8 cellular contexts compared by ENCODE assay signal in genomic region chr16:57185446-57185944, GRCh38. TPM values are rescaled to one million over a fixed set of nuclear protein-coding genes. Genes with fewer than 3 reads are reported as not detected.
DNase-seq lines count a peak whose midpoint lies in the region; ATAC-seq and TF ChIP-seq lines count a peak whose summit lies in the region.

No MANE protein-coding gene starts in this region.

- H3K9me3 Mint-ChIP-seq in CD4-positive, alpha-beta T cell, result no peaks in the 10 kb centered on the region

- H3K27me3 Mint-ChIP-seq in CD4-positive, alpha-beta T cell, result no peaks in the 10 kb centered on the region

- TF ChIP-seq EP300 in suprapubic skin (IDR thresholded peaks at IDR 0.05), result no peak

- CTCF ChIA-PET in CD4-positive, alpha-beta T cell (lab: Charles Lee), result interaction anchor here (1.0 kb wide), 1 partner anchor 101 kb away, joined by 7 read pairs; no protein-coding TSS in a partner anchor

- peaks cover 48% of the 10 kb centered on the region for H3K4me1 Mint-ChIP-seq in CD4-positive, alpha-beta T cell (ENCODE audit: low read depth)

- POLR2A ChIA-PET in CD4-positive, alpha-beta T cell (lab: Charles Lee), result interaction anchor here (0.6 to 3.5 kb wide), 33 partner anchors 9 to 1443 kb away, joined by 3 to 19 read pairs (median 4); partner anchors contain the start of genes ARL2BP, CCDC102A, CIAPIN1 and COQ9

- H3K27ac Mint-ChIP-seq in CD4-positive, alpha-beta T cell, result peak overlapping the region; percentile 90

- ATAC-seq in CD4-positive, alpha-beta T cell (ENCODE audit: poor library complexity), result peak; percentile 9
- ATAC-seq in GM18858 (IDR thresholded peaks at IDR 0.05; ENCODE audit: unreplicated experiment) (peak; percentile 24), HG03039 (IDR thresholded peaks at IDR 0.05; ENCODE audit: unreplicated experiment) (peak; percentile 29), lower lobe of right lung (peak; percentile 18 to 51)

- H3K4me3 ChIP-seq in SJSA1, result peak overlapping the region; percentile 68
- peak overlapping the region; percentile 93 for H3K4me3 ChIP-seq in lower lobe of right lung
- H3K4me3 ChIP-seq in suprapubic skin, result peak overlapping the region; percentile 98

- no peaks in the 10 kb centered on the region for H3K27me3 ChIP-seq in CD4-positive, alpha-beta T cell (ENCODE audit: control insufficient read depth, insufficient read depth, low read length)
- no peaks in the 10 kb centered on the region for H3K27me3 ChIP-seq in SJSA1 (replicated peaks)
- no peaks in the 10 kb centered on the region for H3K27me3 ChIP-seq in lower lobe of right lung (ENCODE audit: low read depth)
- H3K27me3 ChIP-seq in suprapubic skin, result no peaks in the 10 kb centered on the region

- intact Hi-C loops in CD4-positive, alpha-beta T cell (cut with DNase I, micrococcal nuclease), result loop anchor here (5.0 to 10.0 kb wide), 8 partner anchors 57 to 942 kb away; partner anchors contain the start of genes CFAP20 (in 1 of the 2), CIAPIN1 (in 1 of the 2), COQ9 (in 1 of the 2) and HERPUD1 (in 1 of the 2)
- intact Hi-C loops in lower lobe of right lung (cut with DNase I), result no loop called here

- peaks cover 6% of the 10 kb centered on the region; the same call in 1 of the 2 replicates for H3K36me3 ChIP-seq in SJSA1
- H3K36me3 ChIP-seq in lower lobe of right lung, result no peaks in the 10 kb centered on the region
- H3K36me3 ChIP-seq in suprapubic skin, result no peaks in the 10 kb centered on the region

- peak overlapping the region; percentile 92 for H3K27ac ChIP-seq in CD4-positive, alpha-beta T cell (ENCODE audit: low read depth, low read length)
- H3K27ac ChIP-seq in SJSA1 (peak overlapping the region; percentile 79), lower lobe of right lung (peak overlapping the region; percentile 91), suprapubic skin (peak overlapping the region; percentile 97)

- H3K4me1 ChIP-seq in SJSA1 (replicated peaks) (peaks cover 27% of the 10 kb centered on the region), lower lobe of right lung (peaks cover 24% of the 10 kb centered on the region), suprapubic skin (peaks cover 31% of the 10 kb centered on the region)

- TF ChIP-seq CTCF in CD4-positive, alpha-beta T cell (IDR thresholded peaks at IDR 0.05), result no peak
- TF ChIP-seq CTCF in lower lobe of right lung (IDR thresholded peaks at IDR 0.05) (no peak), suprapubic skin (IDR thresholded peaks at IDR 0.05) (no peak)

- no peak for TF ChIP-seq POLR2A in suprapubic skin (IDR thresholded peaks at IDR 0.05)

- WGBS in suprapubic skin, result under 1% methylated on average over 34 of the region's 37 CpGs

- H3K9me3 ChIP-seq in CD4-positive, alpha-beta T cell (ENCODE audit: control insufficient read depth, low read length), result no peaks in the 10 kb centered on the region
- H3K9me3 ChIP-seq in SJSA1 (replicated peaks) (no peaks in the 10 kb centered on the region), lower lobe of right lung (no peaks in the 10 kb centered on the region), suprapubic skin (no peaks in the 10 kb centered on the region)

- peak overlapping the region; percentile 94 for H3K4me3 Mint-ChIP-seq in CD4-positive, alpha-beta T cell

- DNase-seq in CD4-positive, alpha-beta T cell, result peak in 5 of 10 experiments; percentile 6 to 40 (median 26)
- peak in 1 of 2 experiments; percentile 74 for DNase-seq in SJSA1 (ENCODE audit: low read depth in 1 of 2, low spot score in 2 of 2)
- peak; percentile 61 for DNase-seq in ecto neural progenitor cell (ENCODE audit: low spot score)
- DNase-seq in lower lobe of right lung, result peak; percentile 69
- peak; percentile 80 to 84 for DNase-seq in suprapubic skin (ENCODE audit: low spot score in 2 of 2)
- no peak for DNase-seq in DMS153 treated with DMSO at 0.1 percent for 48 hours (lab: John Stamatoyannopoulos, UW; ENCODE audit: unreplicated experiment)

- peaks cover 23% of the 10 kb centered on the region for H3K36me3 Mint-ChIP-seq in CD4-positive, alpha-beta T cell (ENCODE audit: low read depth)

RNA-seq across cellular contexts. Expression of gene PSME3IP1, which starts 0.3 kb away (rescaled TPM):
- 10 to 100 TPM; 77.1 to 77.9 TPM for total RNA-seq in CD4-positive, alpha-beta T cell
- 93.1 and 112 TPM in 2 replicates for total RNA-seq in SJSA1 (2014; rRNA removed; shearing (Covaris generic))
- total RNA-seq in lower lobe of right lung, result 79.8 TPM
- total RNA-seq in suprapubic skin, result 100 to 1,000 TPM in 1 of 4 donors, 10 to 100 TPM in 3; 47.1 to 109 (median 60.3) TPM

RNA-seq across cellular contexts. Expression of gene RSPRY1, which starts 0.6 kb away (rescaled TPM):
- total RNA-seq in CD4-positive, alpha-beta T cell, result 10 to 100 TPM; 19.9 to 21.3 TPM
- total RNA-seq in SJSA1 (2014; rRNA removed; shearing (Covaris generic)), result 13.9 and 40.2 TPM in 2 replicates
- 34.9 TPM for total RNA-seq in lower lobe of right lung
- total RNA-seq in suprapubic skin, result 10 to 100 TPM; 16.3 to 48.3 (median 35.2) TPM

RNA-seq across cellular contexts. Expression of gene ARL2BP, which starts 59.6 kb away (rescaled TPM):
- total RNA-seq in CD4-positive, alpha-beta T cell, result 10 to 100 TPM; 32.4 to 35.6 TPM
- total RNA-seq in SJSA1 (2014; rRNA removed; shearing (Covaris generic)), result 115 and 118 TPM in 2 replicates
- total RNA-seq in lower lobe of right lung (58.1 TPM), suprapubic skin (10 to 100 TPM; 27.8 to 66.2 (median 51.0) TPM)
